ENCODE assay signal across 8 cellular contexts in genomic region chr16:29816694-29817441, GRCh38. TPM values are rescaled to one million over a fixed set of nuclear protein-coding genes. Genes with fewer than 3 reads are reported as not detected.
DNase-seq lines count a peak whose midpoint lies in the region; ATAC-seq, FAIRE-seq and TF ChIP-seq lines count a peak whose summit lies in the region.

No MANE protein-coding gene starts in this region.

- H3K4me1 Mint-ChIP-seq in activated naive CD4-positive, alpha-beta T cell treated with anti-CD3 and anti-CD28 coated beads, Interleukin-2, amount 50 U/mL, for 24 hours, result peaks cover 66% of the 10 kb centered on the region

- peaks cover 0 to 4% (median 0%) of the 10 kb centered on the region in 9 donors for H3K27me3 ChIP-seq in heart left ventricle
- no peaks in the 10 kb centered on the region for H3K27me3 ChIP-seq in parathyroid adenoma (ENCODE audit: control insufficient read depth, insufficient read depth, low read length)

- H3K36me3 Mint-ChIP-seq in activated naive CD4-positive, alpha-beta T cell treated with anti-CD3 and anti-CD28 coated beads, Interleukin-2, amount 50 U/mL, for 24 hours, result peaks cover 11% of the 10 kb centered on the region

- H3K4me3 ChIP-seq in AG10803 (ENCODE audit: low read length), result peak overlapping the region; percentile 89
- peak overlapping the region; percentile 45 to 91 (median 74) for H3K4me3 ChIP-seq in heart left ventricle
- peak overlapping the region; percentile 89 for H3K4me3 ChIP-seq in parathyroid adenoma (ENCODE audit: low read depth, low read length)

- peak overlapping the region; percentile 89 for H3K4me2 ChIP-seq in parathyroid adenoma (ENCODE audit: low read length)

- no peaks in the 10 kb centered on the region for H3K9me3 ChIP-seq in heart left ventricle
- no peaks in the 10 kb centered on the region for H3K9me3 ChIP-seq in parathyroid adenoma (ENCODE audit: control insufficient read depth, low read length)

- TF ChIP-seq POLR2A in heart left ventricle (IDR thresholded peaks at IDR 0.05), result no peak

- intact Hi-C loops in heart left ventricle (cut with DNase I), result loop anchor here in 6 of 10 donors (5.0 to 10.0 kb wide), 4 partner anchors 45 to 188 kb away; partner anchors contain the start of genes CDIPT (in 3 of the 6), HIRIP3 (in 1 of the 6) and INO80E (in 1 of the 6)

- TF ChIP-seq CTCF in AG10803 (conservative IDR thresholded peaks at IDR 0.05; ENCODE audit: low read length), result no peak; the same call in 1 of the 2 replicates
- TF ChIP-seq CTCF in heart left ventricle (IDR thresholded peaks at IDR 0.05), result no peak
- no peak for TF ChIP-seq CTCF in parathyroid adenoma (IDR thresholded peaks at IDR 0.05)

- peak; percentile 68 for FAIRE-seq in GM18507 (lab: Jason Lieb, UNC)

- WGBS in heart left ventricle, 4 donors, result 4 to 6% (median 5%) methylated on average over 22 to 37 of the region's 37 CpGs

- peak overlapping the region; percentile 47 for H3K9ac ChIP-seq in parathyroid adenoma

- H3K36me3 ChIP-seq in heart left ventricle (peaks cover 0 to 20% (median 15%) of the 10 kb centered on the region in 9 donors), parathyroid adenoma (ENCODE audit: control insufficient read depth, insufficient read depth, low read length) (no peaks in the 10 kb centered on the region)

- peak overlapping the region; percentile 93 for H3K27ac Mint-ChIP-seq in activated naive CD4-positive, alpha-beta T cell treated with anti-CD3 and anti-CD28 coated beads, Interleukin-2, amount 50 U/mL, for 24 hours

- H3K79me2 ChIP-seq in parathyroid adenoma, result peaks cover 17% of the 10 kb centered on the region

- peak overlapping the region; percentile 96 for H3K4me3 Mint-ChIP-seq in activated naive CD4-positive, alpha-beta T cell treated with anti-CD3 and anti-CD28 coated beads, Interleukin-2, amount 50 U/mL, for 24 hours

- H3K4me1 ChIP-seq in heart left ventricle, result peaks cover 3 to 73% (median 53%) of the 10 kb centered on the region in 12 donors
- H3K4me1 ChIP-seq in parathyroid adenoma, result peaks cover 18% of the 10 kb centered on the region

- H3K9me3 Mint-ChIP-seq in activated naive CD4-positive, alpha-beta T cell treated with anti-CD3 and anti-CD28 coated beads, Interleukin-2, amount 50 U/mL, for 24 hours, result no peaks in the 10 kb centered on the region

- H2AFZ ChIP-seq in parathyroid adenoma, result peak overlapping the region; percentile 96

- H3K27ac ChIP-seq in heart left ventricle, result peak overlapping the region; percentile 84 to 97 (median 93)
- peak overlapping the region; percentile 95 for H3K27ac ChIP-seq in parathyroid adenoma

- DNase-seq in AG10803 (ENCODE audit: low read depth), result peak; percentile 60
- DNase-seq in GM18507 (ENCODE audit: extremely low spot score, insufficient read length, low read depth), result no peak
- DNase-seq in OCI-M1 (lab: John Stamatoyannopoulos, UW), result peak; percentile 84
- DNase-seq in heart left ventricle, result peak; percentile 70 to 85 (median 77)
- DNase-seq in NCI-H1694 treated with DMSO at 0.1 percent for 48 hours (lab: John Stamatoyannopoulos, UW), result no peak

- ATAC-seq in HG03342 (IDR thresholded peaks at IDR 0.05; ENCODE audit: unreplicated experiment), result peak; percentile 7
- peak; percentile 15 to 54 (median 48) for ATAC-seq in heart left ventricle

- no peaks in the 10 kb centered on the region for H3K27me3 Mint-ChIP-seq in activated naive CD4-positive, alpha-beta T cell treated with anti-CD3 and anti-CD28 coated beads, Interleukin-2, amount 50 U/mL, for 24 hours

RNA-seq across cellular contexts. Expression of gene PAGR1, which starts 0.9 kb away (rescaled TPM):
- 10 to 100 TPM; 10.8 to 23.9 (median 12.6) TPM for total RNA-seq in heart left ventricle
- 10 to 100 TPM; 29.2 to 32.9 TPM for polyA plus RNA-seq in heart left ventricle

RNA-seq across cellular contexts. Expression of gene MVP, which starts 3.4 kb away (rescaled TPM):
- total RNA-seq in heart left ventricle, result 100 to 1,000 TPM in 1 of 9 donors, 10 to 100 TPM in 8; 33.1 to 140 (median 44.6) TPM
- polyA plus RNA-seq in heart left ventricle, result 10 to 100 TPM; 32.9 to 50.6 TPM

RNA-seq across cellular contexts. Expression of gene PRRT2, which starts 4.9 kb away (rescaled TPM):
- total RNA-seq in heart left ventricle, result 1 to 10 TPM in 5 of 9 donors, under 1 TPM in 3, not detected in 1; 0.38 to 1.8 (median 1.3) TPM
- polyA plus RNA-seq in heart left ventricle, result 1 to 10 TPM in 1 of 2 donors, under 1 TPM in 1; 0.24 to 3.2 TPM

RNA-seq across cellular contexts. Expression of gene MAZ, which starts 10.5 kb away (rescaled TPM):
- total RNA-seq in heart left ventricle, result 100 to 1,000 TPM in 2 of 9 donors, 10 to 100 TPM in 7; 58.9 to 137 (median 74.0) TPM
- polyA plus RNA-seq in heart left ventricle, result 100 to 1,000 TPM in 1 of 2 donors, 10 to 100 TPM in 1; 63.2 to 188 TPM

RNA-seq across cellular contexts. Expression of gene KIF22, which starts 26.3 kb away (rescaled TPM):
- 10 to 100 TPM; 16.8 to 40.8 (median 32.2) TPM for total RNA-seq in heart left ventricle
- 10 to 100 TPM; 12.2 to 91.2 TPM for polyA plus RNA-seq in heart left ventricle

Comparison
In these comparisons a context has a peak if more than half of its experiments do, and no peak if none do; other contexts are left out.
1. DNase-seq: peak in AG10803 (single experiment), OCI-M1 (single experiment) and heart left ventricle (5 of 5); none in GM18507 (single experiment) and NCI-H1694 treated with DMSO at 0.1 percent for 48 hours (single experiment).
2. Peak in every context shown above with its lines, with median percentiles within 50 percentile points of each other: H3K4me3 ChIP-seq.